ENCODE assay signal across 30 cellular contexts in genomic region chrX:26613951-26614350, GRCh38.
"Had no signal": no experiment of that assay in that cellular context is flagged by ENCODE, and none has a peak within 500 bp of the region (broad histone marks: within the 10 kb centered on the region; RNA-seq: fewer than 3 reads in every experiment).

No MANE protein-coding gene starts in this region.

- H2AFZ ChIP-seq: hepatocyte, neural progenitor cell had no signal

- H3K4me1 Mint-ChIP-seq: activated naive CD4-positive, alpha-beta T cell treated with anti-CD3 and anti-CD28 coated beads, Interleukin-2, amount 50 U/mL, for 24 hours; activated naive CD8-positive, alpha-beta T cell treated with anti-CD3 and anti-CD28 coated beads, Interleukin-2, amount 50 U/mL, for 24 hours; memory B cell; naive thymus-derived CD8-positive, alpha-beta T cell; neural progenitor cell; stimulated activated memory B cell treated with anti-CD40 and anti-IgM and Interleukin-4, amounts not matched to agents 10 μg/mL and 1 μg/mL and 100 μg/mL, for 72 hours; stimulated activated naive CD8-positive, alpha-beta T cell treated with anti-CD3 and anti-CD28 coated beads, Interleukin-15, amount 100 ng/mL, for 72 hours had no signal

- H3K79me2 ChIP-seq: hepatocyte had no signal

- ATAC-seq: activated CD4-positive, CD25-positive, alpha-beta regulatory T cell treated with anti-CD3 and anti-CD28 coated beads, Interleukin-2, amount 50 U/mL, for 24 hours; activated naive CD8-positive, alpha-beta T cell treated with anti-CD3 and anti-CD28 coated beads, Interleukin-2, amount 50 U/mL, for 24 hours; esophagus mucosa; left colon; naive thymus-derived CD8-positive, alpha-beta T cell; stimulated activated memory B cell treated with anti-CD40 and anti-IgM and Interleukin-4, amounts not matched to agents 10 μg/mL and 1 μg/mL and 100 μg/mL, for 72 hours; stimulated activated naive CD8-positive, alpha-beta T cell treated with anti-CD3 and anti-CD28 coated beads, Interleukin-15, amount 100 ng/mL, for 72 hours had no signal

- H3K4me3 ChIP-seq: hepatocyte, neural progenitor cell, right atrium auricular region, smooth muscle cell, uterus had no signal

- FAIRE-seq: frontal cortex, keratinocyte, TTC549 had no signal

- DNase-seq: activated CD4-positive, alpha-beta memory T cell treated with anti-CD3 and anti-CD28 coated beads for 36 hours; activated CD4-positive, alpha-beta T cell treated with anti-CD3 and anti-CD28 coated beads for 48 hours; activated CD8-positive, alpha-beta memory T cell treated with anti-CD3 and anti-CD28 coated beads, Interleukin-2, amount 50 U/mL, for 48 hours; activated gamma-delta T cell; activated naive CD8-positive, alpha-beta T cell treated with anti-CD3 and anti-CD28 coated beads, Interleukin-2, amount 50 U/mL, for 24 hours; activated T-cell treated with anti-CD3 and anti-CD28 coated beads, Interleukin-2, amount 50 U/mL, for 24 hours; cortex of kidney; glutamatergic neuron; left colon; naive thymus-derived CD8-positive, alpha-beta T cell; stimulated activated CD4-positive, alpha-beta T cell treated with anti-CD3 and anti-CD28 coated beads, Interleukin-1b, Interleukin-23, amount 100 ng/mL, for 48 hours; stimulated activated CD4-positive, alpha-beta T cell treated with anti-CD3 and anti-CD28 coated beads, Interleukin-4, amount 100 ng/mL, for 4 hours; stimulated activated CD8-positive, alpha-beta memory T cell treated with anti-CD3 and anti-CD28 coated beads, Interleukin-4, amount 100 ng/mL, for 48 hours; stimulated activated naive CD8-positive, alpha-beta T cell treated with anti-CD3 and anti-CD28 coated beads, Interleukin-15, amount 100 ng/mL, for 72 hours; substantia nigra; uterus had no signal

- H3K27me3 ChIP-seq: hepatocyte, neural progenitor cell, right atrium auricular region, uterus had no signal

- H3K4me1 ChIP-seq: neural progenitor cell, right atrium auricular region, uterus had no signal

- H3K27ac ChIP-seq: hepatocyte, neural progenitor cell, right atrium auricular region, uterus, VCaP had no signal

- H3K9me3 ChIP-seq: uterus had no signal

- H3K27me3 Mint-ChIP-seq: activated CD4-positive, alpha-beta memory T cell treated with anti-CD3 and anti-CD28 coated beads for 36 hours; activated naive CD4-positive, alpha-beta T cell treated with anti-CD3 and anti-CD28 coated beads, Interleukin-2, amount 50 U/mL, for 24 hours; activated naive CD8-positive, alpha-beta T cell treated with anti-CD3 and anti-CD28 coated beads, Interleukin-2, amount 50 U/mL, for 24 hours; memory B cell; naive thymus-derived CD8-positive, alpha-beta T cell; stimulated activated memory B cell treated with anti-CD40 and anti-IgM and Interleukin-4, amounts not matched to agents 10 μg/mL and 1 μg/mL and 100 μg/mL, for 72 hours; stimulated activated naive CD8-positive, alpha-beta T cell treated with anti-CD3 and anti-CD28 coated beads, Interleukin-15, amount 100 ng/mL, for 72 hours; type B pancreatic cell had no signal

- H3K9me3 Mint-ChIP-seq: activated CD4-positive, alpha-beta memory T cell treated with anti-CD3 and anti-CD28 coated beads for 36 hours; activated naive CD4-positive, alpha-beta T cell treated with anti-CD3 and anti-CD28 coated beads, Interleukin-2, amount 50 U/mL, for 24 hours; activated naive CD8-positive, alpha-beta T cell treated with anti-CD3 and anti-CD28 coated beads, Interleukin-2, amount 50 U/mL, for 24 hours; activated T-cell treated with anti-CD3 and anti-CD28 coated beads, Interleukin-2, amount 50 U/mL, for 24 hours; memory B cell; stimulated activated memory B cell treated with anti-CD40 and anti-IgM and Interleukin-4, amounts not matched to agents 10 μg/mL and 1 μg/mL and 100 μg/mL, for 72 hours; stimulated activated naive CD8-positive, alpha-beta T cell treated with anti-CD3 and anti-CD28 coated beads, Interleukin-15, amount 100 ng/mL, for 72 hours had no signal

- H3K36me3 Mint-ChIP-seq: activated CD4-positive, alpha-beta memory T cell treated with anti-CD3 and anti-CD28 coated beads for 36 hours; activated naive CD4-positive, alpha-beta T cell treated with anti-CD3 and anti-CD28 coated beads, Interleukin-2, amount 50 U/mL, for 24 hours; memory B cell; naive thymus-derived CD8-positive, alpha-beta T cell; neural progenitor cell; stimulated activated memory B cell treated with anti-CD40 and anti-IgM and Interleukin-4, amounts not matched to agents 10 μg/mL and 1 μg/mL and 100 μg/mL, for 72 hours; type B pancreatic cell had no signal

- H3K27ac Mint-ChIP-seq: activated CD4-positive, alpha-beta memory T cell treated with anti-CD3 and anti-CD28 coated beads for 36 hours; activated naive CD4-positive, alpha-beta T cell treated with anti-CD3 and anti-CD28 coated beads, Interleukin-2, amount 50 U/mL, for 24 hours; activated naive CD8-positive, alpha-beta T cell treated with anti-CD3 and anti-CD28 coated beads, Interleukin-2, amount 50 U/mL, for 24 hours; activated T-cell treated with anti-CD3 and anti-CD28 coated beads, Interleukin-2, amount 50 U/mL, for 24 hours; memory B cell; naive thymus-derived CD8-positive, alpha-beta T cell; neural progenitor cell; stimulated activated memory B cell treated with anti-CD40 and anti-IgM and Interleukin-4, amounts not matched to agents 10 μg/mL and 1 μg/mL and 100 μg/mL, for 72 hours; stimulated activated naive CD8-positive, alpha-beta T cell treated with anti-CD3 and anti-CD28 coated beads, Interleukin-15, amount 100 ng/mL, for 72 hours; type B pancreatic cell had no signal

- H3K9ac ChIP-seq: neural progenitor cell had no signal

- H3K36me3 ChIP-seq: neural progenitor cell, right atrium auricular region, uterus had no signal

- H3K4me3 Mint-ChIP-seq: activated CD4-positive, alpha-beta memory T cell treated with anti-CD3 and anti-CD28 coated beads for 36 hours; activated naive CD4-positive, alpha-beta T cell treated with anti-CD3 and anti-CD28 coated beads, Interleukin-2, amount 50 U/mL, for 24 hours; activated naive CD8-positive, alpha-beta T cell treated with anti-CD3 and anti-CD28 coated beads, Interleukin-2, amount 50 U/mL, for 24 hours; activated T-cell treated with anti-CD3 and anti-CD28 coated beads, Interleukin-2, amount 50 U/mL, for 24 hours; memory B cell; naive thymus-derived CD8-positive, alpha-beta T cell; neural progenitor cell; stimulated activated memory B cell treated with anti-CD40 and anti-IgM and Interleukin-4, amounts not matched to agents 10 μg/mL and 1 μg/mL and 100 μg/mL, for 72 hours; stimulated activated naive CD8-positive, alpha-beta T cell treated with anti-CD3 and anti-CD28 coated beads, Interleukin-15, amount 100 ng/mL, for 72 hours; type B pancreatic cell had no signal

- H3K4me2 ChIP-seq: hepatocyte, neural progenitor cell, smooth muscle cell had no signal
